ENCODE assay signal across 39 cellular contexts in genomic region chr17:28020515-28020914, GRCh38.
"Had no signal": no experiment of that assay in that cellular context is flagged by ENCODE, and none has a peak within 500 bp of the region (broad histone marks: within the 10 kb centered on the region; RNA-seq: fewer than 3 reads in every experiment).

No MANE protein-coding gene starts in this region.

- H3K9me3 Mint-ChIP-seq: activated CD4-positive, alpha-beta memory T cell treated with anti-CD3 and anti-CD28 coated beads, Interleukin-2, amount 10 ng/mL, durations not matched to agents 7 days and 5 days; activated CD4-positive, alpha-beta T cell treated with anti-CD3 and anti-CD28 coated beads, Interleukin-2, amount 10 ng/mL, durations not matched to agents 7 days and 5 days; activated naive CD4-positive, alpha-beta T cell treated with anti-CD3 and anti-CD28 coated beads, Interleukin-2, amount 10 ng/mL, durations not matched to agents 7 days and 5 days; activated naive CD4-positive, alpha-beta T cell treated with anti-CD3 and anti-CD28 coated beads, Interleukin-2, amount 50 U/mL, for 24 hours; activated naive CD8-positive, alpha-beta T cell treated with anti-CD3 and anti-CD28 coated beads, Interleukin-2, amount 10 ng/mL, durations not matched to agents 7 days and 5 days; activated naive CD8-positive, alpha-beta T cell treated with anti-CD3 and anti-CD28 coated beads, Interleukin-2, amount 50 U/mL, for 24 hours; activated T-cell treated with anti-CD3 and anti-CD28 coated beads, Interleukin-2, amount 50 U/mL, for 24 hours; activated T-helper 2 cell treated with anti-CD3 and anti-CD28 coated beads, Interferon-gamma antibody, Interleukin-2, Interleukin-4, amounts not matched to agents 10 μg/mL and 5 μg/mL and 100 μg/mL, durations not matched to agents 14 hours and 24 hours and 36 hours; brain; central memory CD8-positive, alpha-beta T cell; T-helper 1 cell treated with Interleukin-12 subunit alpha and Interleukin-12 subunit beta and Interleukin-4 antibody, amounts not matched to agents 30 μg/mL and 1 μg/mL, for 36 hours; T-helper 2 cell treated with Interferon-gamma antibody and Interleukin-4, amounts not matched to agents 5 μg/mL and 100 μg/mL, for 36 hours; WTC11 had no signal

- H3K4me3 Mint-ChIP-seq: activated CD4-positive, alpha-beta memory T cell treated with anti-CD3 and anti-CD28 coated beads, Interleukin-2, amount 10 ng/mL, durations not matched to agents 7 days and 5 days; activated CD4-positive, alpha-beta T cell treated with anti-CD3 and anti-CD28 coated beads for 36 hours; activated CD4-positive, alpha-beta T cell treated with anti-CD3 and anti-CD28 coated beads, Interleukin-2, amount 10 ng/mL, durations not matched to agents 7 days and 5 days; activated CD8-positive, alpha-beta memory T cell treated with anti-CD3 and anti-CD28 coated beads, Interleukin-2, amount 10 ng/mL, durations not matched to agents 7 days and 5 days; activated CD8-positive, alpha-beta T cell treated with anti-CD3 and anti-CD28 coated beads, Interleukin-2, amount 10 ng/mL, durations not matched to agents 7 days and 5 days; activated naive CD4-positive, alpha-beta T cell treated with anti-CD3 and anti-CD28 coated beads, Interleukin-2, amount 10 ng/mL, durations not matched to agents 7 days and 5 days; activated naive CD4-positive, alpha-beta T cell treated with anti-CD3 and anti-CD28 coated beads, Interleukin-2, amount 50 U/mL, for 24 hours; activated naive CD8-positive, alpha-beta T cell; activated naive CD8-positive, alpha-beta T cell treated with anti-CD3 and anti-CD28 coated beads, Interleukin-2, amount 10 ng/mL, durations not matched to agents 7 days and 5 days; activated naive CD8-positive, alpha-beta T cell treated with anti-CD3 and anti-CD28 coated beads, Interleukin-2, amount 50 U/mL, for 24 hours; activated T-cell treated with anti-CD3 and anti-CD28 coated beads, Interleukin-2, amount 50 U/mL, for 24 hours; brain; central memory CD8-positive, alpha-beta T cell; T-helper 1 cell treated with Interleukin-12 subunit alpha and Interleukin-12 subunit beta and Interleukin-4 antibody, amounts not matched to agents 30 μg/mL and 1 μg/mL, for 36 hours; T-helper 2 cell treated with Interferon-gamma antibody and Interleukin-4, amounts not matched to agents 5 μg/mL and 100 μg/mL, for 36 hours; WTC11 had no signal

- DNase-seq: activated CD4-positive, alpha-beta memory T cell treated with anti-CD3 and anti-CD28 coated beads, Interleukin-2, amount 10 ng/mL, durations not matched to agents 7 days and 5 days; activated CD4-positive, alpha-beta T cell treated with anti-CD3 and anti-CD28 coated beads for 1 hour; activated CD4-positive, alpha-beta T cell treated with anti-CD3 and anti-CD28 coated beads for 36 hours; activated CD4-positive, alpha-beta T cell treated with anti-CD3 and anti-CD28 coated beads for 48 hours; activated CD4-positive, alpha-beta T cell treated with anti-CD3 and anti-CD28 coated beads, Interleukin-2, amount 10 ng/mL, durations not matched to agents 7 days and 5 days; activated CD4-positive, alpha-beta T cell treated with anti-CD3 and anti-CD28 coated beads, Interleukin-2, amount 50 U/mL, for 48 hours; activated CD4-positive, CD25-positive, alpha-beta regulatory T cell; activated CD8-positive, alpha-beta memory T cell treated with anti-CD3 and anti-CD28 coated beads for 24 hours; activated CD8-positive, alpha-beta memory T cell treated with anti-CD3 and anti-CD28 coated beads, Interleukin-2, amount 10 ng/mL, durations not matched to agents 7 days and 5 days; activated CD8-positive, alpha-beta memory T cell treated with anti-CD3 and anti-CD28 coated beads, Interleukin-2, amount 50 U/mL, for 48 hours; activated CD8-positive, alpha-beta T cell treated with anti-CD3 and anti-CD28 coated beads, Interleukin-2, amount 10 ng/mL, durations not matched to agents 7 days and 5 days; activated effector memory CD4-positive, alpha-beta T cell treated with Interleukin-2 at 50 U/mL for 16 hours; activated gamma-delta T cell; activated naive CD4-positive, alpha-beta T cell treated with anti-CD3 and anti-CD28 coated beads, Interleukin-2, amount 10 ng/mL, durations not matched to agents 7 days and 5 days; activated naive CD4-positive, alpha-beta T cell treated with Interleukin-2 at 50 U/mL for 16 hours; activated naive CD8-positive, alpha-beta T cell treated with anti-CD3 and anti-CD28 coated beads, Interleukin-2, amount 10 ng/mL, durations not matched to agents 7 days and 5 days; activated naive CD8-positive, alpha-beta T cell treated with anti-CD3 and anti-CD28 coated beads, Interleukin-2, amount 50 U/mL, for 24 hours; activated T-cell treated with anti-CD3 and anti-CD28 coated beads, Interleukin-2, amount 50 U/mL, for 24 hours; activated T-cell treated with anti-CD3 and anti-CD28 coated beads, Interleukin-2, amount 50 U/mL, for 48 hours; amygdala; anterior cingulate cortex; caudate nucleus; cerebellar nuclear complex; T-helper 1 cell; T-helper 2 cell; T-helper 9 cell; WERI-Rb-1 had no signal

- H3K27ac ChIP-seq: ascending aorta, cardiac muscle cell, WERI-Rb-1 had no signal

- H3K4me1 ChIP-seq: ascending aorta had no signal

- H3K27ac Mint-ChIP-seq: activated CD4-positive, alpha-beta memory T cell treated with anti-CD3 and anti-CD28 coated beads, Interleukin-2, amount 10 ng/mL, durations not matched to agents 7 days and 5 days; activated CD4-positive, alpha-beta T cell treated with anti-CD3 and anti-CD28 coated beads for 36 hours; activated CD4-positive, alpha-beta T cell treated with anti-CD3 and anti-CD28 coated beads, Interleukin-2, amount 10 ng/mL, durations not matched to agents 7 days and 5 days; activated CD8-positive, alpha-beta memory T cell treated with anti-CD3 and anti-CD28 coated beads, Interleukin-2, amount 10 ng/mL, durations not matched to agents 7 days and 5 days; activated CD8-positive, alpha-beta T cell treated with anti-CD3 and anti-CD28 coated beads, Interleukin-2, amount 10 ng/mL, durations not matched to agents 7 days and 5 days; activated naive CD4-positive, alpha-beta T cell treated with anti-CD3 and anti-CD28 coated beads, Interleukin-2, amount 10 ng/mL, durations not matched to agents 7 days and 5 days; activated naive CD4-positive, alpha-beta T cell treated with anti-CD3 and anti-CD28 coated beads, Interleukin-2, amount 50 U/mL, for 24 hours; activated naive CD8-positive, alpha-beta T cell; activated naive CD8-positive, alpha-beta T cell treated with anti-CD3 and anti-CD28 coated beads, Interleukin-2, amount 10 ng/mL, durations not matched to agents 7 days and 5 days; activated naive CD8-positive, alpha-beta T cell treated with anti-CD3 and anti-CD28 coated beads, Interleukin-2, amount 50 U/mL, for 24 hours; activated T-cell treated with anti-CD3 and anti-CD28 coated beads, Interleukin-2, amount 50 U/mL, for 24 hours; activated T-helper 2 cell treated with anti-CD3 and anti-CD28 coated beads, Interferon-gamma antibody, Interleukin-2, Interleukin-4, amounts not matched to agents 10 μg/mL and 5 μg/mL and 100 μg/mL, durations not matched to agents 14 hours and 24 hours and 36 hours; brain; T-helper 1 cell treated with Interleukin-12 subunit alpha and Interleukin-12 subunit beta and Interleukin-4 antibody, amounts not matched to agents 30 μg/mL and 1 μg/mL, for 36 hours; T-helper 2 cell treated with Interferon-gamma antibody and Interleukin-4, amounts not matched to agents 5 μg/mL and 100 μg/mL, for 36 hours; WTC11 had no signal

- H3K27me3 ChIP-seq: ascending aorta, cardiac muscle cell had no signal

- H3K4me3 ChIP-seq: ascending aorta, cardiac muscle cell had no signal

- H3K4me1 Mint-ChIP-seq: activated CD4-positive, alpha-beta memory T cell treated with anti-CD3 and anti-CD28 coated beads, Interleukin-2, amount 10 ng/mL, durations not matched to agents 7 days and 5 days; activated CD4-positive, alpha-beta T cell treated with anti-CD3 and anti-CD28 coated beads for 36 hours; activated CD4-positive, alpha-beta T cell treated with anti-CD3 and anti-CD28 coated beads, Interleukin-2, amount 10 ng/mL, durations not matched to agents 7 days and 5 days; activated CD8-positive, alpha-beta memory T cell treated with anti-CD3 and anti-CD28 coated beads, Interleukin-2, amount 10 ng/mL, durations not matched to agents 7 days and 5 days; activated naive CD4-positive, alpha-beta T cell treated with anti-CD3 and anti-CD28 coated beads, Interleukin-2, amount 10 ng/mL, durations not matched to agents 7 days and 5 days; activated naive CD4-positive, alpha-beta T cell treated with anti-CD3 and anti-CD28 coated beads, Interleukin-2, amount 50 U/mL, for 24 hours; activated naive CD8-positive, alpha-beta T cell treated with anti-CD3 and anti-CD28 coated beads, Interleukin-2, amount 50 U/mL, for 24 hours; brain; central memory CD8-positive, alpha-beta T cell; WTC11 had no signal

- H3K9me3 ChIP-seq: ascending aorta had no signal

- ATAC-seq: activated CD4-positive, alpha-beta T cell treated with anti-CD3 and anti-CD28 coated beads for 36 hours; activated CD4-positive, CD25-positive, alpha-beta regulatory T cell treated with anti-CD3 and anti-CD28 coated beads, Interleukin-2, amount 50 U/mL, for 24 hours; activated CD8-positive, alpha-beta memory T cell treated with anti-CD3 and anti-CD28 coated beads, Interleukin-2, amount 10 ng/mL, durations not matched to agents 7 days and 5 days; activated CD8-positive, alpha-beta T cell treated with anti-CD3 and anti-CD28 coated beads, Interleukin-2, amount 10 ng/mL, durations not matched to agents 7 days and 5 days; activated naive CD8-positive, alpha-beta T cell treated with anti-CD3 and anti-CD28 coated beads, Interleukin-2, amount 50 U/mL, for 24 hours; WTC11 had no signal

- H3K36me3 ChIP-seq: ascending aorta, cardiac muscle cell, WERI-Rb-1 had no signal

- H3K36me3 Mint-ChIP-seq: activated CD8-positive, alpha-beta memory T cell treated with anti-CD3 and anti-CD28 coated beads, Interleukin-2, amount 10 ng/mL, durations not matched to agents 7 days and 5 days; activated naive CD4-positive, alpha-beta T cell treated with anti-CD3 and anti-CD28 coated beads, Interleukin-2, amount 10 ng/mL, durations not matched to agents 7 days and 5 days; activated naive CD8-positive, alpha-beta T cell; activated naive CD8-positive, alpha-beta T cell treated with anti-CD3 and anti-CD28 coated beads, Interleukin-2, amount 10 ng/mL, durations not matched to agents 7 days and 5 days; brain; WTC11 had no signal

- FAIRE-seq: bronchial epithelial cell had no signal
